ENCODE assay signal across 8 cellular contexts in genomic region chr19:10718205-10719196, GRCh38.
DNase-seq lines count a peak whose midpoint lies in the region; ATAC-seq lines count a peak whose summit lies in the region.

No MANE protein-coding gene starts in this region.

- H3K27ac ChIP-seq in iPS-18a (ENCODE audit: low read length): no peak overlapping the region
- H3K27ac ChIP-seq in skin epidermis: peak overlapping the region; percentile 66 to 99 (median 95)

- H3K4me3 ChIP-seq in iPS-18a (ENCODE audit: low read length) (peak overlapping the region; percentile 84), skin epidermis (peak overlapping the region; percentile 75 to 100 (median 97))

- ATAC-seq in HG03108 (IDR thresholded peaks at IDR 0.05; ENCODE audit: unreplicated experiment): peak; percentile 12
- ATAC-seq in GM18868 (IDR thresholded peaks at IDR 0.05; ENCODE audit: unreplicated experiment): no peak

- peak overlapping the region; percentile 79 for H3K9ac ChIP-seq in iPS-18a (ENCODE audit: low read length)

- H3K36me3 ChIP-seq in iPS-18a (ENCODE audit: control insufficient read depth, low read depth, low read length): peaks cover 9% of the 10 kb centered on the region

- DNase-seq in NCI-H345 (lab: John Stamatoyannopoulos, UW) (peak; percentile 44), NCI-H345 treated with DMSO at 0.1 percent for 48 hours (lab: John Stamatoyannopoulos, UW; ENCODE audit: unreplicated experiment) (no peak), T-helper 1 cell (peak in 4 of 5 donors; percentile 28 to 58 (median 42)), astrocyte of the hippocampus (ENCODE audit: low read depth, low spot score) (peak; percentile 74)

- no peaks in the 10 kb centered on the region for H3K9me3 ChIP-seq in iPS-18a (ENCODE audit: control insufficient read depth, low read depth, low read length)

- H3K27me3 ChIP-seq in iPS-18a (ENCODE audit: control insufficient read depth, insufficient read depth, low read length): no peaks in the 10 kb centered on the region

- peaks cover 2% of the 10 kb centered on the region for H3K4me1 ChIP-seq in iPS-18a (ENCODE audit: control insufficient read depth, low read depth, low read length)
